In genomic region chr19:18660051-18660910, GRCh38 we compare ENCODE assay signal across 8 cellular contexts. TPM values are rescaled to one million over a fixed set of nuclear protein-coding genes. Genes with fewer than 3 reads are reported as not detected.
A peak's percentile ranks its signal among the peaks of the same experiment; 100 is the strongest.
DNase-seq lines count a peak whose midpoint lies in the region; ATAC-seq and TF ChIP-seq lines count a peak whose summit lies in the region.
"Had no signal": no experiment of that assay in that cellular context is flagged by ENCODE, and none has a peak within 500 bp of the region (broad histone marks: within the 10 kb centered on the region; RNA-seq: fewer than 3 reads in every experiment).

No MANE protein-coding gene starts in this region.

- H3K4me3 Mint-ChIP-seq in WTC11 = no peak overlapping the region

- no peak for TF ChIP-seq CTCF in WTC11 (IDR thresholded peaks at IDR 0.05)

- no peaks in the 10 kb centered on the region for H3K27me3 Mint-ChIP-seq in WTC11 (ENCODE audit: low read depth)

- H3K36me3 Mint-ChIP-seq in WTC11 = no peaks in the 10 kb centered on the region

- peak overlapping the region; percentile 78 for H3K27ac Mint-ChIP-seq in WTC11

- DNase-seq in ACHN = peak; percentile 44
- no peak for DNase-seq in WTC11 (ENCODE audit: low spot score)
- DNase-seq in left colon = no peak
- no peak for DNase-seq in NCI-H510A treated with DMSO at 0.1 percent for 48 hours (lab: John Stamatoyannopoulos, UW)
- no peak for DNase-seq in COR-L47 (lab: John Stamatoyannopoulos, UW)
- DNase-seq: activated naive CD4-positive, alpha-beta T cell treated with Interleukin-2 at 50 U/mL for 16 hours; BE2C had no signal

- POLR2A ChIA-PET in WTC11 (lab: Charles Lee) = no interaction called here

- H3K4me1 Mint-ChIP-seq in WTC11 = peaks cover 13% of the 10 kb centered on the region

- ATAC-seq in WTC11 (no peak), left colon (peak; percentile 29), GM21367 (IDR thresholded peaks at IDR 0.05; ENCODE audit: unreplicated experiment) (no peak)

- CTCF ChIA-PET in WTC11 (lab: Charles Lee) = interaction anchor here (0.8 to 0.9 kb wide), 2 partner anchors 67 to 111 kb away, joined by 3 read pairs; no protein-coding TSS in a partner anchor

- H3K9me3 Mint-ChIP-seq in WTC11 = peaks cover 3% of the 10 kb centered on the region; the same call in 1 of the 2 replicates

- in situ Hi-C loops in ACHN (cut with HindIII; ENCODE audit: low pct_ligation_motif_present, low pct_unique_long_range_greater_than_20kb, low sequenced_read_pairs) = no loop called here

- intact Hi-C loops in left colon (cut with DNase I, micrococcal nuclease) = no loop called here

TF ChIP-seq in WTC11, 78 proteins besides CTCF, POLR2A, EP300 and RAD21:
- TF ChIP-seq E2F4 (CRISPR knock-in tag; IDR thresholded peaks at IDR 0.05; ENCODE audit: borderline replicate concordance, low read depth) = no peak
- no peak for TF ChIP-seq GTF2I (CRISPR knock-in tag; conservative IDR thresholded peaks at IDR 0.05)
- no peak for TF ChIP-seq ZBTB21 (CRISPR knock-in tag; IDR thresholded peaks at IDR 0.05; ENCODE audit: borderline replicate concordance)
- no peak for TF ChIP-seq ZNF532 (CRISPR knock-in tag; IDR thresholded peaks at IDR 0.05; ENCODE audit: borderline replicate concordance)

RNA-seq across cellular contexts. Expression of gene CRTC1, which starts 23.2 kb away (rescaled TPM):
- total RNA-seq in WTC11 (2021) = 12.3 to 17.0 TPM (median 16.3 TPM) in 3 replicates
- total RNA-seq in left colon = 10 to 100 TPM; 10.2 TPM

RNA-seq across cellular contexts. Expression of gene KLHL26, which starts 23.5 kb away (rescaled TPM):
- total RNA-seq in WTC11 (2021) = 13.1 to 14.2 TPM (median 14.2 TPM) in 3 replicates
- 10 to 100 TPM in 1 of 2 donors, 1 to 10 TPM in 1; 8.5 to 10.1 TPM for total RNA-seq in left colon

RNA-seq across cellular contexts. Expression of gene TMEM59L, which starts 47.6 kb away (rescaled TPM):
- total RNA-seq in WTC11 (2021) (14.8 to 30.0 TPM (median 27.3 TPM) in 3 replicates), left colon (1 to 10 TPM in 1 of 2 donors, under 1 TPM in 1; 0.40 to 1.1 TPM)

RNA-seq across cellular contexts. Expression of gene CRLF1, which starts 53.7 kb away (rescaled TPM):
- total RNA-seq in WTC11 (2021) = 36.4 to 55.8 TPM (median 51.4 TPM) in 3 replicates
- total RNA-seq in left colon = 1 to 10 TPM; 1.3 to 2.4 TPM
